In the genomic region with DNA sequence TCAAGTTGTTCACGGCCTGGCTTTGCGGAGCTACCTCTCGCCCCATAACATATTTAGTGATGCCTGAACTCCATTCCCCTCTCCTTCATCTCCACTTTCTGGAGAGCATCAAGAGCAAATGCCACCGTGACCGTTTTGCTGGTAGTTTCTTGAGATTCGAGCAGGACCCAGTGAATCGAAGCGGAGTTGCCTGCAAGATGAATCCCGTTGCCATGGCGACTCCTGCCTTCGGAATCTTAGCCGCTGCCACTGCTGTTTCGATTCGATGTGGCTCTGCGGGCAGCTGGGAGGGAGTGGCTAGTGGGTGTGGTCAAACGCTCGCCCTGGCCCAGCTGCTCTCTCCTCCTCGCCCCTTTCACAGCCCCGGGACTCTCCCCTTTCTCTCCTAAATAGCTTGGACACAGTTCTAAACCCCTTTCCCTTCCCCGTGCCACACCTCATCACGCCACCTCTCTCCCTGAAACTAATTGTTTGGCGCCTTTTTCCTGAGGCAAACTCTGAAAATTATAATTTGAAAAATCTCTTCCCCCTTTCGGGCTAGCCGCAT, we compare ENCODE assay signal across 8 cellular contexts. TPM values are rescaled to one million over a fixed set of nuclear protein-coding genes. Genes with fewer than 3 reads are reported as not detected.
DNase-seq lines count a peak whose midpoint lies in the region; ATAC-seq, FAIRE-seq and TF ChIP-seq lines count a peak whose summit lies in the region.

No MANE protein-coding gene starts in this region.

- no peaks in the 10 kb centered on the region for H3K27me3 ChIP-seq in right cardiac atrium (ENCODE audit: control insufficient read depth, insufficient read depth)

- in situ Hi-C loops in GM13976 (cut with MboI; ENCODE audit: low sequenced_read_pairs, unreplicated experiment), result no loop called here

- peak overlapping the region; percentile 93 for H3K27ac ChIP-seq in right cardiac atrium (ENCODE audit: low read length)

- intact Hi-C loops in right cardiac atrium (cut with DNase I), result loop anchor here in 3 of 4 donors (5.0 to 10.0 kb wide), 4 partner anchors 55 to 235 kb away; no protein-coding TSS in a partner anchor

- ATAC-seq in HG02798 (IDR thresholded peaks at IDR 0.05; ENCODE audit: poor library complexity, unreplicated experiment), result peak; percentile 59
- ATAC-seq in right cardiac atrium, result peak; percentile 41 to 42

- DNase-seq in GM13976 (ENCODE audit: low spot score), result peak; percentile 80
- DNase-seq in NCI-H146 (lab: John Stamatoyannopoulos, UW), result peak; percentile 86
- DNase-seq in T-helper 1 cell, result peak; percentile 63 to 81 (median 72)
- peak in 56 of 58 donors; percentile 5 to 84 (median 56) for DNase-seq in anterior cingulate cortex (lab: John Stamatoyannopoulos, UW)
- peak; percentile 90 to 94 (median 90) for DNase-seq in right cardiac atrium
- peak; percentile 67 for DNase-seq in pulmonary artery endothelial cell (ENCODE audit: low read depth, low spot score)
- DNase-seq in urothelium cell line (ENCODE audit: low spot score), result peak; percentile 98

- TF ChIP-seq CTCF in GM13976 (IDR thresholded peaks at IDR 0.05; ENCODE audit: borderline replicate concordance, control extremely low read depth, extremely low read depth, insufficient read depth, missing control alignments), result no peak

- H3K4me1 ChIP-seq in right cardiac atrium (ENCODE audit: control insufficient read depth, insufficient read depth, low read length), result peaks cover 4% of the 10 kb centered on the region

- peak; percentile 67 for FAIRE-seq in urothelium cell line (lab: Jason Lieb, UNC)

- H3K9me3 ChIP-seq in right cardiac atrium (ENCODE audit: control insufficient read depth, low read length), result no peaks in the 10 kb centered on the region

- WGBS in right cardiac atrium, result 2% methylated on average over 24 of the region's 24 CpGs

- H3K4me3 ChIP-seq in right cardiac atrium (ENCODE audit: low read length), result peak overlapping the region; percentile 80

RNA-seq across cellular contexts. Expression of gene DAAM1, which starts 1.4 kb away (rescaled TPM):
- total RNA-seq in right cardiac atrium (100 to 1,000 TPM in 3 of 4 donors, 10 to 100 TPM in 1; 96.8 to 152 (median 113) TPM), pulmonary artery endothelial cell (26.0 and 42.7 TPM in 2 replicates)
- 30.7 TPM for polyA plus RNA-seq in right cardiac atrium

Comparison
In these comparisons a context has a peak if more than half of its experiments do, and no peak if none do; other contexts are left out.
1. Peak in every context shown above with its lines: DNase-seq, ATAC-seq, H3K4me3 ChIP-seq and H3K27ac ChIP-seq.